8 cellular contexts compared by ENCODE assay signal in genomic region chr5:65623482-65623881, GRCh38. TPM values are rescaled to one million over a fixed set of nuclear protein-coding genes. Genes with fewer than 3 reads are reported as not detected.
A peak's percentile ranks its signal among the peaks of the same experiment; 100 is the strongest.
DNase-seq lines count a peak whose midpoint lies in the region; ATAC-seq and TF ChIP-seq lines count a peak whose summit lies in the region.

No MANE protein-coding gene starts in this region.

- peak overlapping the region; percentile 96 for H3K27ac Mint-ChIP-seq in activated CD4-positive, alpha-beta T cell treated with anti-CD3 and anti-CD28 coated beads for 36 hours
- H3K27ac Mint-ChIP-seq in activated T-helper 17 cell treated with anti-CD3 and anti-CD28 coated beads, Interleukin-2, amount 50 U/mL, for 72 hours, result peak overlapping the region; percentile 97

- TF ChIP-seq CTCF in thoracic aorta (IDR thresholded peaks at IDR 0.05), result no peak

- no peak for ATAC-seq in activated CD4-positive, alpha-beta T cell treated with anti-CD3 and anti-CD28 coated beads for 36 hours
- no peak for ATAC-seq in activated T-helper 17 cell treated with anti-CD3 and anti-CD28 coated beads, Interleukin-2, amount 50 U/mL, for 72 hours (replicated peaks)
- ATAC-seq in thoracic aorta (ENCODE audit: insufficient number of reproducible peaks, low FRiP score, low read depth) (no peak), GM21786 (IDR thresholded peaks at IDR 0.05; ENCODE audit: unreplicated experiment) (no peak), GM19467 (IDR thresholded peaks at IDR 0.05; ENCODE audit: unreplicated experiment) (no peak), left lobe of liver (no peak)

- H3K9ac ChIP-seq in iPS-20b (ENCODE audit: low read depth, low read length), result peak overlapping the region; percentile 92

- H3K9me3 ChIP-seq in iPS-20b (ENCODE audit: insufficient read depth, low read depth, low read length), result no peaks in the 10 kb centered on the region
- no peaks in the 10 kb centered on the region for H3K9me3 ChIP-seq in thoracic aorta

- H3K27ac ChIP-seq in iPS-20b (ENCODE audit: low read length), result no peak overlapping the region
- H3K27ac ChIP-seq in thoracic aorta, result peak overlapping the region; percentile 77 to 82

- H3K4me1 ChIP-seq in iPS-20b (ENCODE audit: insufficient read depth, low read length) (peaks cover 8% of the 10 kb centered on the region; the same call in 1 of the 2 replicates), thoracic aorta (ENCODE audit: control insufficient read depth in 1 of 2, low read depth in 2 of 2) (peaks cover 25 to 42% of the 10 kb centered on the region in 2 donors)

- CTCF ChIA-PET in activated CD4-positive, alpha-beta T cell treated with anti-CD3 and anti-CD28 coated beads for 36 hours (lab: Charles Lee), result interaction anchor here (0.6 to 1.4 kb wide), 6 partner anchors 11 to 97 kb away, joined by 3 to 7 read pairs (median 3); partner anchors contain the start of genes CENPK and PPWD1

- H3K9me3 Mint-ChIP-seq in activated CD4-positive, alpha-beta T cell treated with anti-CD3 and anti-CD28 coated beads for 36 hours (ENCODE audit: low read depth), result no peaks in the 10 kb centered on the region
- H3K9me3 Mint-ChIP-seq in activated T-helper 17 cell treated with anti-CD3 and anti-CD28 coated beads, Interleukin-2, amount 50 U/mL, for 72 hours, result no peaks in the 10 kb centered on the region

- peak; percentile 14 for DNase-seq in activated CD4-positive, alpha-beta T cell treated with anti-CD3 and anti-CD28 coated beads for 36 hours
- DNase-seq in activated CD4-positive, alpha-beta T cell treated with anti-CD3 and anti-CD28 coated beads for 1 hour, result no peak
- DNase-seq in thoracic aorta (ENCODE audit: low spot score), result no peak
- DNase-seq in left lobe of liver (ENCODE audit: low spot score), result no peak

- peak overlapping the region; percentile 94 for H3K4me3 ChIP-seq in iPS-20b (ENCODE audit: low read length)
- H3K4me3 ChIP-seq in thoracic aorta, result peak overlapping the region; percentile 92

- intact Hi-C loops in activated CD4-positive, alpha-beta T cell treated with anti-CD3 and anti-CD28 coated beads for 36 hours (cut with DNase I, micrococcal nuclease), result loop anchor here (5.0 to 10.0 kb wide), 3 partner anchors 141 to 811 kb away; partner anchors contain the start of gene ADAMTS6 (in 1 of the 2)

- no peaks in the 10 kb centered on the region for H3K27me3 Mint-ChIP-seq in activated CD4-positive, alpha-beta T cell treated with anti-CD3 and anti-CD28 coated beads for 36 hours
- H3K27me3 Mint-ChIP-seq in activated T-helper 17 cell treated with anti-CD3 and anti-CD28 coated beads, Interleukin-2, amount 50 U/mL, for 72 hours, result no peaks in the 10 kb centered on the region

- H3K4me1 Mint-ChIP-seq in activated CD4-positive, alpha-beta T cell treated with anti-CD3 and anti-CD28 coated beads for 36 hours, result peaks cover 44% of the 10 kb centered on the region
- H3K4me1 Mint-ChIP-seq in activated T-helper 17 cell treated with anti-CD3 and anti-CD28 coated beads, Interleukin-2, amount 50 U/mL, for 72 hours, result peaks cover 4% of the 10 kb centered on the region

- H3K36me3 Mint-ChIP-seq in activated CD4-positive, alpha-beta T cell treated with anti-CD3 and anti-CD28 coated beads for 36 hours (ENCODE audit: low read depth), result peaks cover 3% of the 10 kb centered on the region
- H3K36me3 Mint-ChIP-seq in activated T-helper 17 cell treated with anti-CD3 and anti-CD28 coated beads, Interleukin-2, amount 50 U/mL, for 72 hours (ENCODE audit: low read depth), result peaks cover 12% of the 10 kb centered on the region

- H3K27me3 ChIP-seq in iPS-20b (ENCODE audit: insufficient read depth, low read length) (no peaks in the 10 kb centered on the region), thoracic aorta (replicated peaks; ENCODE audit: insufficient read depth) (no peaks in the 10 kb centered on the region)

- H3K4me3 Mint-ChIP-seq in activated CD4-positive, alpha-beta T cell treated with anti-CD3 and anti-CD28 coated beads for 36 hours, result peak overlapping the region; percentile 85
- H3K4me3 Mint-ChIP-seq in activated T-helper 17 cell treated with anti-CD3 and anti-CD28 coated beads, Interleukin-2, amount 50 U/mL, for 72 hours, result peak overlapping the region; percentile 99

- H3K36me3 ChIP-seq in iPS-20b (ENCODE audit: insufficient read depth, low read depth, low read length), result no peaks in the 10 kb centered on the region
- no peaks in the 10 kb centered on the region for H3K36me3 ChIP-seq in thoracic aorta

- POLR2A ChIA-PET in activated CD4-positive, alpha-beta T cell treated with anti-CD3 and anti-CD28 coated beads for 36 hours (lab: Charles Lee), result interaction anchor here (0.9 kb wide), 1 partner anchor 12 kb away, joined by 4 read pairs; no protein-coding TSS in a partner anchor

RNA-seq across cellular contexts. Expression of gene TRIM23, which starts 0.7 kb away (rescaled TPM):
- total RNA-seq in activated CD4-positive, alpha-beta T cell treated with anti-CD3 and anti-CD28 coated beads for 36 hours, result 1 to 10 TPM; 3.5 to 6.0 TPM
- total RNA-seq in activated T-helper 17 cell treated with anti-CD3 and anti-CD28 coated beads, Interleukin-2, amount 50 U/mL, for 72 hours, result 1 to 10 TPM; 7.0 to 8.0 TPM
- total RNA-seq in thoracic aorta (10 to 100 TPM; 13.5 to 14.5 TPM), left lobe of liver (8.5 TPM)

RNA-seq across cellular contexts. Expression of gene SHLD3, which starts 1.3 kb away (rescaled TPM):
- total RNA-seq in activated CD4-positive, alpha-beta T cell treated with anti-CD3 and anti-CD28 coated beads for 36 hours, result 1 to 10 TPM; 3.5 to 4.0 TPM
- total RNA-seq in activated T-helper 17 cell treated with anti-CD3 and anti-CD28 coated beads, Interleukin-2, amount 50 U/mL, for 72 hours, result 1 to 10 TPM; 1.7 to 3.8 TPM
- total RNA-seq in thoracic aorta, result 1 to 10 TPM; 1.1 to 4.9 TPM
- total RNA-seq in left lobe of liver, result 0.55 TPM

RNA-seq across cellular contexts. Expression of gene TRAPPC13, which starts 1.3 kb away (rescaled TPM):
- total RNA-seq in activated CD4-positive, alpha-beta T cell treated with anti-CD3 and anti-CD28 coated beads for 36 hours, result 10 to 100 TPM; 11.2 to 20.7 TPM
- total RNA-seq in activated T-helper 17 cell treated with anti-CD3 and anti-CD28 coated beads, Interleukin-2, amount 50 U/mL, for 72 hours, result 10 to 100 TPM; 12.3 to 20.7 TPM
- 10 to 100 TPM in 1 of 2 donors, 1 to 10 TPM in 1; 9.7 to 14.4 TPM for total RNA-seq in thoracic aorta
- total RNA-seq in left lobe of liver, result 7.5 TPM
